Comparison of ENCODE assay signal across 8 cellular contexts in genomic region chr14:20469890-20470858, GRCh38. TPM values are rescaled to one million over a fixed set of nuclear protein-coding genes. Genes with fewer than 3 reads are reported as not detected.
A peak's percentile ranks its signal among the peaks of the same experiment; 100 is the strongest.
DNase-seq lines count a peak whose midpoint lies in the region; ATAC-seq and TF ChIP-seq lines count a peak whose summit lies in the region.

No MANE protein-coding gene starts in this region.

- no peaks in the 10 kb centered on the region for H3K27me3 ChIP-seq in dorsolateral prefrontal cortex
- no peaks in the 10 kb centered on the region for H3K27me3 ChIP-seq in lower lobe of right lung (ENCODE audit: low read depth)

- intact Hi-C loops in dorsolateral prefrontal cortex (cut with DNase I) = no loop called here
- intact Hi-C loops in lower lobe of right lung (cut with DNase I) = no loop called here

- ATAC-seq in HG02943 (IDR thresholded peaks at IDR 0.05; ENCODE audit: low read depth, unreplicated experiment) = peak; percentile 34
- peak; percentile 80 to 89 for ATAC-seq in lower lobe of right lung

- peaks cover 31% of the 10 kb centered on the region for H3K36me3 ChIP-seq in lower lobe of right lung

- peaks cover 26% of the 10 kb centered on the region for H3K4me1 ChIP-seq in lower lobe of right lung

- H3K4me3 ChIP-seq in dorsolateral prefrontal cortex = peak overlapping the region; percentile 61 to 98 (median 82)
- peak overlapping the region; percentile 76 for H3K4me3 ChIP-seq in lower lobe of right lung

- H3K27ac ChIP-seq in dorsolateral prefrontal cortex (peak overlapping the region in 56 of 59 donors; percentile 23 to 95 (median 85)), lower lobe of right lung (peak overlapping the region; percentile 89)

- H3K9me3 ChIP-seq in lower lobe of right lung = no peaks in the 10 kb centered on the region

- DNase-seq in NCI-H510A treated with DMSO at 0.1 percent for 48 hours (lab: John Stamatoyannopoulos, UW) (peak; percentile 65), NCI-H510A (lab: John Stamatoyannopoulos, UW) (no peak), NCI-H2171 (lab: John Stamatoyannopoulos, UW) (peak; percentile 50), dorsolateral prefrontal cortex (peak in 5 of 10 donors; percentile 12 to 43 (median 16)), lower lobe of right lung (no peak)
- peak; percentile 58 to 62 for DNase-seq in activated CD4-positive, alpha-beta T cell treated with anti-CD3 and anti-CD28 coated beads for 4 hours
- peak; percentile 11 for DNase-seq in stimulated activated CD8-positive, alpha-beta memory T cell treated with anti-CD3 and anti-CD28 coated beads, Interleukin-15, amount 100 ng/mL, for 24 hours (ENCODE audit: low read depth)

- TF ChIP-seq CTCF in dorsolateral prefrontal cortex (IDR thresholded peaks at IDR 0.05 in 54 of 56, conservative IDR thresholded peaks at IDR 0.05 in 2 of 56; ENCODE audit: low read depth in 1 of 56, partially characterized antibody in 56 of 56) (no peak), lower lobe of right lung (IDR thresholded peaks at IDR 0.05) (no peak)

RNA-seq across cellular contexts. Expression of gene PNP, which starts 1.0 kb away (rescaled TPM):
- total RNA-seq in dorsolateral prefrontal cortex (10 to 100 TPM in 98 of 120 experiments, 1 to 10 TPM in 22; 5.3 to 45.3 (median 14.4) TPM), lower lobe of right lung (28.8 TPM)

RNA-seq across cellular contexts. Expression of gene PIP4P1, which starts 8.9 kb away (rescaled TPM):
- total RNA-seq in dorsolateral prefrontal cortex = 10 to 100 TPM; 40.7 to 70.2 (median 53.0) TPM
- total RNA-seq in lower lobe of right lung = 37.7 TPM

RNA-seq across cellular contexts. Expression of gene APEX1, which starts 15.1 kb away (rescaled TPM):
- 100 to 1,000 TPM in 2 of 120 experiments, 10 to 100 TPM in 118; 36.8 to 106 (median 72.0) TPM for total RNA-seq in dorsolateral prefrontal cortex
- 103 TPM for total RNA-seq in lower lobe of right lung

RNA-seq across cellular contexts. Expression of gene OSGEP, which starts 15.6 kb away (rescaled TPM):
- total RNA-seq in dorsolateral prefrontal cortex (10 to 100 TPM; 29.3 to 87.4 (median 51.0) TPM), lower lobe of right lung (32.6 TPM)

RNA-seq across cellular contexts. Expression of gene KLHL33, which starts 34.2 kb away (rescaled TPM):
- total RNA-seq in dorsolateral prefrontal cortex (1 to 10 TPM in 10 of 120 experiments, under 1 TPM in 110; 0.22 to 1.4 (median 0.63) TPM), lower lobe of right lung (0.47 TPM)

Comparison
In these comparisons a context has a peak if more than half of its experiments do, and no peak if none do; other contexts are left out.
1. DNase-seq: peak in NCI-H510A treated with DMSO at 0.1 percent for 48 hours (single experiment), NCI-H2171 (single experiment), activated CD4-positive, alpha-beta T cell treated with anti-CD3 and anti-CD28 coated beads for 4 hours (2 of 2) and stimulated activated CD8-positive, alpha-beta memory T cell treated with anti-CD3 and anti-CD28 coated beads, Interleukin-15, amount 100 ng/mL, for 24 hours (single experiment); none in NCI-H510A (single experiment) and lower lobe of right lung (single experiment).